ENCODE assay signal across 18 cellular contexts in the genomic region with DNA sequence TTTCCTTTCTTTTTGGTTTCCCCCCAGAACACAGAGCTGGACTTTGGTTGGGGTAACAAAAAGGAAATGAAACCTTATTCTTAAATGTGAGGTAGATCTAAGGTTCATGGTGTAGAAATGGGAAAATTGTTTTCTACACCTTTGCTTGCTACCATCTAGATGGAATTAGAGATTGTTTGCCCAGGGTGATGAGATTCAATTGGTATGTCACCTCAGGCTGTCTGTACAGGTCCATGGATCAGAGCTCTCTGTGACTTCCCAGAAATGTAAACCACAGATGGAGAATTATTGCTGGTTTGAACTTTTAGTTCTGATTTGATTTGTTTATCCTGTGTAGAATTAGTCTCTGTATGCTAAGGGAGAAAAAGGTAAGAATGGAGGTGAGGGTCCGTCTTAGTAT.
DNase-seq lines count a peak whose midpoint lies in the region; ATAC-seq and TF ChIP-seq lines count a peak whose summit lies in the region.
"Had no signal": no experiment of that assay in that cellular context is flagged by ENCODE, and none has a peak within 500 bp of the region (broad histone marks: within the 10 kb centered on the region; RNA-seq: fewer than 3 reads in every experiment).

No MANE protein-coding gene starts in this region.

- H3K36me3 ChIP-seq in IMR-90 (ENCODE audit: control insufficient read depth, insufficient read depth, low read length): no peaks in the 10 kb centered on the region
- no peaks in the 10 kb centered on the region for H3K36me3 ChIP-seq in transverse colon

- no peak for TF ChIP-seq RAD21 in IMR-90 (IDR thresholded peaks at IDR 0.05; ENCODE audit: low read length)

- no peak for TF ChIP-seq POLR2A in IMR-90 (IDR thresholded peaks at IDR 0.05; ENCODE audit: low read depth, low read length)
- TF ChIP-seq POLR2A in transverse colon (IDR thresholded peaks at IDR 0.05): no peak

- CTCF ChIA-PET in IMR-90 (lab: Yijun Ruan, JAX): interaction anchor here (0.6 to 1.6 kb wide), 2 partner anchors 14 kb away, joined by 3 to 4 read pairs; no protein-coding TSS in a partner anchor

- 0 out of 3 replicates have a peak overlapping the region, but pooled peaks have one; percentile 19 for H2BK15ac ChIP-seq in IMR-90 (ENCODE audit: low read depth, low read length)

- peaks cover 4% of the 10 kb centered on the region for H3K36me3 Mint-ChIP-seq in mesothelial cell of epicardium
- H3K36me3 Mint-ChIP-seq: naive B cell had no signal

- peak overlapping the region; percentile 74; the same call in 1 of the 2 replicates for H3K4me2 ChIP-seq in IMR-90 (ENCODE audit: low read depth, low read length)
- H3K4me2 ChIP-seq: SK-N-SH had no signal

- H3K9me3 Mint-ChIP-seq in mesothelial cell of epicardium: peaks cover 4% of the 10 kb centered on the region

- no peak overlapping the region; the same call in 1 of the 2 replicates for H3K23ac ChIP-seq in IMR-90 (ENCODE audit: low read depth, low read length)

- H3K4ac ChIP-seq in IMR-90 (ENCODE audit: low read depth, low read length): no peak overlapping the region

- no peak for TF ChIP-seq CTCF in IMR-90 (conservative IDR thresholded peaks at IDR 0.05; ENCODE audit: low read depth, low read length)
- TF ChIP-seq CTCF in coronary artery (IDR thresholded peaks at IDR 0.05): no peak
- no peak for TF ChIP-seq CTCF in mesothelial cell of epicardium (IDR thresholded peaks at IDR 0.05; ENCODE audit: unreplicated experiment)
- TF ChIP-seq CTCF in transverse colon (IDR thresholded peaks at IDR 0.05): no peak

- H4K91ac ChIP-seq in IMR-90 (ENCODE audit: insufficient read depth, low read depth, low read length): peak overlapping the region; percentile 19; the same call in 1 of the 2 replicates

- intact Hi-C loops in IMR-90 (cut with micrococcal nuclease): loop anchor here (5.0 kb wide), 1 partner anchor 145 kb away; a partner anchor contains a TSS
- intact Hi-C loops in transverse colon (cut with DNase I; ENCODE audit: low total_unique reads): no loop called here

- peak overlapping the region; percentile 27; the same call in 1 of the 2 replicates for H3K18ac ChIP-seq in IMR-90 (ENCODE audit: low read depth, low read length)

- WGBS in IMR-90 (ENCODE audit: extremely low coverage in 2 of 2, insufficient read length in 1 of 2), 2 experiments: no CpG with 5 or more reads among the region's 1 CpG
- 73 to 81% methylated on average over 1 of the region's 1 CpG for WGBS in transverse colon (ENCODE audit: low coverage in 1 of 2), 2 donors

- ATAC-seq in IMR-90 (ENCODE audit: low read depth): peak; percentile 41
- ATAC-seq: body of pancreas, left ventricle myocardium superior had no signal

- H2AFZ ChIP-seq in IMR-90 (replicated peaks; ENCODE audit: low read length, poor library complexity): no peak overlapping the region

- no peak overlapping the region for H3K4me3 ChIP-seq in IMR-90 (ENCODE audit: insufficient read depth, low read depth, low read length)
- peak overlapping the region; percentile 20 for H3K4me3 ChIP-seq in coronary artery
- no peak overlapping the region for H3K4me3 ChIP-seq in transverse colon
- H3K4me3 ChIP-seq: body of pancreas, dorsolateral prefrontal cortex had no signal

- no peak overlapping the region for H2AK5ac ChIP-seq in IMR-90 (ENCODE audit: low read depth, low read length)

- H3K27me3 ChIP-seq in IMR-90 (ENCODE audit: control insufficient read depth, insufficient read depth, low read length): no peaks in the 10 kb centered on the region
- H3K27me3 ChIP-seq in transverse colon: no peaks in the 10 kb centered on the region
- H3K27me3 ChIP-seq: body of pancreas, dorsolateral prefrontal cortex had no signal

- no peak overlapping the region for H2BK20ac ChIP-seq in IMR-90 (ENCODE audit: low read depth, low read length)

- H3K27ac Mint-ChIP-seq in mesothelial cell of epicardium: peak overlapping the region; percentile 75
- H3K27ac Mint-ChIP-seq: naive B cell, progenitor cell of endocrine pancreas had no signal

- H4K20me1 ChIP-seq in IMR-90 (ENCODE audit: insufficient read depth, low read length): no peaks in the 10 kb centered on the region

- H3K9ac ChIP-seq in IMR-90 (ENCODE audit: low read depth, low read length): no peak overlapping the region
- H3K9ac ChIP-seq: SK-N-SH had no signal

- H3K56ac ChIP-seq in IMR-90 (ENCODE audit: extremely low read depth, insufficient read depth, low read length): peak overlapping the region; percentile 5; the same call in 1 of the 2 replicates

- no peaks in the 10 kb centered on the region for H3K9me1 ChIP-seq in IMR-90 (ENCODE audit: insufficient read depth, low read length)

- peak overlapping the region; percentile 64; the same call in 1 of the 2 replicates for H4K5ac ChIP-seq in IMR-90 (ENCODE audit: low read depth, low read length)

- H3K27ac ChIP-seq in IMR-90 (ENCODE audit: insufficient read depth, low read length): no peak overlapping the region
- H3K27ac ChIP-seq in coronary artery: peak overlapping the region; percentile 69 to 76
- H3K27ac ChIP-seq in transverse colon: peak overlapping the region; percentile 53 to 72 (median 62)
- H3K27ac ChIP-seq: body of pancreas had no signal

- H3K9me3 ChIP-seq in IMR-90 (ENCODE audit: control insufficient read depth, insufficient read depth, low read length) (no peaks in the 10 kb centered on the region), transverse colon (no peaks in the 10 kb centered on the region)
- H3K9me3 ChIP-seq: body of pancreas, SK-N-SH had no signal

- no peak for DNase-seq in IMR-90
- no peak for DNase-seq in coronary artery (ENCODE audit: low spot score)
- no peak for DNase-seq in mesothelial cell of epicardium (ENCODE audit: low spot score in 2 of 2, unreplicated experiment in 2 of 2)
- DNase-seq in transverse colon: no peak
- DNase-seq in putamen (ENCODE audit: low spot score): no peak
- DNase-seq in NCI-H526 treated with DMSO at 0.1 percent for 48 hours (lab: John Stamatoyannopoulos, UW): no peak
- DNase-seq in Kasumi-1 (lab: John Stamatoyannopoulos, UW): no peak
- DNase-seq in activated CD4-positive, CD25-positive, alpha-beta regulatory T cell (lab: John Stamatoyannopoulos, UW): no peak
- DNase-seq: activated CD4-positive, alpha-beta T cell treated with anti-CD3 and anti-CD28 coated beads for 4 hours; activated naive CD4-positive, alpha-beta T cell treated with Interleukin-2 at 50 U/mL for 16 hours; body of pancreas; left ventricle myocardium superior; naive B cell; NCI-H1930; NCI-H510A treated with DMSO at 0.1 percent for 48 hours; SK-N-SH had no signal

- H3K27me3 Mint-ChIP-seq in mesothelial cell of epicardium (ENCODE audit: low read depth): no peaks in the 10 kb centered on the region
- H3K27me3 Mint-ChIP-seq: naive B cell, progenitor cell of endocrine pancreas had no signal

- H3K4me3 Mint-ChIP-seq in mesothelial cell of epicardium: no peak overlapping the region

- dilution Hi-C loops in IMR-90 (cut with HindIII; ENCODE audit: low sequenced_read_pairs, unreplicated experiment): no loop called here

- peak overlapping the region; percentile 77; the same call in 1 of the 2 replicates for H3K14ac ChIP-seq in IMR-90 (replicated peaks; ENCODE audit: low read depth, low read length)

- H3K4me1 Mint-ChIP-seq in mesothelial cell of epicardium: peaks cover 25% of the 10 kb centered on the region
- H3K4me1 Mint-ChIP-seq: naive B cell had no signal

- no peaks in the 10 kb centered on the region; a peak in 1 of 4 replicates for H3K79me1 ChIP-seq in IMR-90 (ENCODE audit: low read depth in 1 of 2, low read length in 2 of 2)

- POLR2A ChIA-PET in IMR-90 (lab: Charles Lee; ENCODE audit: unreplicated experiment): no interaction called here

- no peak for TF ChIP-seq EP300 in transverse colon (IDR thresholded peaks at IDR 0.05; ENCODE audit: low read depth)

- H3K4me1 ChIP-seq in IMR-90 (ENCODE audit: control insufficient read depth, insufficient read depth, low read length) (peaks cover 10% of the 10 kb centered on the region), transverse colon (peaks cover 0 to 38% (median 9%) of the 10 kb centered on the region in 4 donors)

- in situ Hi-C loops in IMR-90 (cut with MboI; ENCODE audit: low sequenced_read_pairs): no loop called here
- in situ Hi-C loops in transverse colon (cut with MboI; ENCODE audit: low pct_ligation_motif_present in 1 of 4, low pct_unique_long_range_greater_than_20kb in 1 of 4, low sequenced_read_pairs in 3 of 4): no loop called here

- H2AK9ac ChIP-seq in IMR-90 (replicated peaks; ENCODE audit: low read depth, low read length, poor library complexity): no peak overlapping the region

- H2BK5ac ChIP-seq in IMR-90 (ENCODE audit: low read depth, low read length, poor library complexity, severe bottlenecking): peak overlapping the region; percentile 66

- BruUV-seq in IMR-90 (replicated peaks; lab: Mats Ljungman, UMichigan): no TSS peak

- peak overlapping the region; percentile 32 to 59; a peak in 3 of 4 replicates for H4K8ac ChIP-seq in IMR-90 (ENCODE audit: low read depth in 2 of 2, low read length in 2 of 2)

- H2BK120ac ChIP-seq in IMR-90 (ENCODE audit: low read depth, low read length): peak overlapping the region; percentile 69

TF ChIP-seq in IMR-90, 13 proteins besides CTCF, POLR2A, EP300 and RAD21:
- TF ChIP-seq, protein P1, sequence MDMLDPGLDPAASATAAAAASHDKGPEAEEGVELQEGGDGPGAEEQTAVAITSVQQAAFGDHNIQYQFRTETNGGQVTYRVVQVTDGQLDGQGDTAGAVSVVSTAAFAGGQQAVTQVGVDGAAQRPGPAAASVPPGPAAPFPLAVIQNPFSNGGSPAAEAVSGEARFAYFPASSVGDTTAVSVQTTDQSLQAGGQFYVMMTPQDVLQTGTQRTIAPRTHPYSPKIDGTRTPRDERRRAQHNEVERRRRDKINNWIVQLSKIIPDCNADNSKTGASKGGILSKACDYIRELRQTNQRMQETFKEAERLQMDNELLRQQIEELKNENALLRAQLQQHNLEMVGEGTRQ (IDR thresholded peaks at IDR 0.05; ENCODE audit: low read depth, low read length): no peak
- TF ChIP-seq RFX5 (IDR thresholded peaks at IDR 0.05; ENCODE audit: low read depth, low read length): no peak
